In genomic region chr1:204591473-204592090, GRCh38 we compare ENCODE assay signal across 16 cellular contexts.
DNase-seq lines count a peak whose midpoint lies in the region; ATAC-seq and TF ChIP-seq lines count a peak whose summit lies in the region.
"Had no signal": no experiment of that assay in that cellular context is flagged by ENCODE, and none has a peak within 500 bp of the region (broad histone marks: within the 10 kb centered on the region; RNA-seq: fewer than 3 reads in every experiment).

No MANE protein-coding gene starts in this region.

- H3K27ac ChIP-seq in body of pancreas: no peak overlapping the region
- H3K27ac ChIP-seq: BLaER1, esophagus squamous epithelium, prostate gland, SJCRH30 had no signal

- no peak for TF ChIP-seq CTCF in AG10803 (conservative IDR thresholded peaks at IDR 0.05; ENCODE audit: low read length)
- TF ChIP-seq CTCF in astrocyte of the spinal cord (IDR thresholded peaks at IDR 0.05; ENCODE audit: low read depth, low read length): no peak
- TF ChIP-seq CTCF in body of pancreas (IDR thresholded peaks at IDR 0.05): no peak

- H3K4me1 ChIP-seq in body of pancreas: no peaks in the 10 kb centered on the region
- H3K4me1 ChIP-seq: prostate gland had no signal

- H3K9me3 ChIP-seq in body of pancreas: no peaks in the 10 kb centered on the region
- H3K9me3 ChIP-seq: BLaER1, esophagus squamous epithelium, prostate gland, SJCRH30 had no signal

- 47 to 59% methylated on average over 3 of the region's 3 CpGs for WGBS in body of pancreas, 2 donors

- TF ChIP-seq POLR2A in body of pancreas (IDR thresholded peaks at IDR 0.05): no peak

- H3K4me3 ChIP-seq in AG10803 (ENCODE audit: low read length) (no peak overlapping the region), astrocyte of the spinal cord (ENCODE audit: low read depth, low read length) (no peak overlapping the region), body of pancreas (no peak overlapping the region)
- H3K4me3 ChIP-seq: BLaER1, esophagus squamous epithelium, prostate gland, SJCRH30 had no signal

- in situ Hi-C loops in astrocyte of the spinal cord (cut with HindIII; ENCODE audit: low sequenced_read_pairs): no loop called here

- no peaks in the 10 kb centered on the region for H3K36me3 ChIP-seq in body of pancreas (replicated peaks in 1 of 2; ENCODE audit: insufficient read depth in 1 of 2, low read depth in 2 of 2)
- H3K36me3 ChIP-seq: BLaER1, esophagus squamous epithelium, prostate gland, SJCRH30 had no signal

- ATAC-seq in body of pancreas (no peak), HG02938 (IDR thresholded peaks at IDR 0.05; ENCODE audit: unreplicated experiment) (no peak), HG03342 (IDR thresholded peaks at IDR 0.05; ENCODE audit: unreplicated experiment) (no peak), HG02588 (IDR thresholded peaks at IDR 0.05; ENCODE audit: unreplicated experiment) (no peak)
- ATAC-seq: stimulated activated effector memory CD8-positive, alpha-beta T cell treated with anti-CD3 and anti-CD28 coated beads, Interleukin-12 subunit alpha, Interleukin-12 subunit beta, amount 100 ng/mL, for 72 hours had no signal

- intact Hi-C loops in body of pancreas (cut with DNase I): no loop called here

- no peaks in the 10 kb centered on the region for H3K27me3 ChIP-seq in body of pancreas
- H3K27me3 ChIP-seq: BLaER1, esophagus squamous epithelium, SJCRH30 had no signal

- DNase-seq in AG10803 (ENCODE audit: low read depth): peak; percentile 65
- peak; percentile 55 for DNase-seq in HS-5 (ENCODE audit: low read depth)
- DNase-seq in astrocyte of the spinal cord (ENCODE audit: low read depth, low spot score): peak; percentile 42
- peak; percentile 49 for DNase-seq in kidney glomerular epithelial cell (lab: John Stamatoyannopoulos, UW)
- no peak for DNase-seq in body of pancreas
- DNase-seq: activated naive CD4-positive, alpha-beta T cell treated with anti-CD3 and anti-CD28 coated beads, Interleukin-2, amount 10 ng/mL, durations not matched to agents 7 days and 5 days; esophagus squamous epithelium; NCI-H146; SJCRH30; stimulated activated CD4-positive, alpha-beta T cell treated with anti-CD3 and anti-CD28 coated beads, Interleukin-2, amount 100 ng/mL, for 48 hours had no signal

Comparison
In these comparisons a context has a peak if more than half of its experiments do, and no peak if none do; other contexts are left out.
1. DNase-seq: peak in AG10803 (single experiment), HS-5 (single experiment), astrocyte of the spinal cord (single experiment) and kidney glomerular epithelial cell (single experiment); none in body of pancreas (0 of 4).